8 cellular contexts compared by ENCODE assay signal in the genomic region with DNA sequence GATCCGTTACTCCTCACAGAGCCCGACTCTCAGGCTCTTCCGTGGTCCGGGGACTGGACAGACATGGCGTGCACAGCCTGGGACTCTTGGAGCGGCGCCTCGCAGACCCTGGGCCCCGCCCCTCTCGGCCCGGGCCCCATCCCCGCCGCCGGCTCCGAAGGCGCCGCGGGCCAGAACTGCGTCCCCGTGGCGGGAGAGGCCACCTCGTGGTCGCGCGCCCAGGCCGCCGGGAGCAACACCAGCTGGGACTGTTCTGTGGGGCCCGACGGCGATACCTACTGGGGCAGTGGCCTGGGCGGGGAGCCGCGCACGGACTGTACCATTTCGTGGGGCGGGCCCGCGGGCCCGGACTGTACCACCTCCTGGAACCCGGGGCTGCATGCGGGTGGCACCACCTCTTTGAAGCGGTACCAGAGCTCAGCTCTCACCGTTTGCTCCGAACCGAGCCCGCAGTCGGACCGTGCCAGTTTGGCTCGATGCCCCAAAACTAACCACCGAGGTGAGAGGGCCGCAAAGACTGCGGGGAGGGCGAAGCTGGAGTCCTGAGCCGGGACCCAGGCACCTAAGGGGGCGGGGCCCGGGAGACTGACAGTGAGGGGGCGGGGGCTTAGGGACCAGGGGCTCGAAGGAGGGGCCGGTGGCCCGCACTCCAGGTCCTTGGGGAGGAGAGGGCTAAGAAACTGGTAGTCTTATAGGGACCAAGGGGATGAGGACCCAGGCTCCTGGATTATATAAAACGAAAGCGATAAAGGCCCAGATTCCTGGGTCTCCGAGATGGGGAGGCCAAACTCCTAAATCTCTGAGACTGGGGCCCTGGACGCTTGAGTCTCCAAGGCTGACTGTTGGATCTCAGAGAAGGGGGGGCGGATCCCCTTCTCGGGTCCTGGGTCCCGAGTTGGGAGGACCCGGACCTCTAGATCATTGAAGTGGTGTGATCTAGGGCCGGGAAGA. TPM values are rescaled to one million over a fixed set of nuclear protein-coding genes. Genes with fewer than 3 reads are reported as not detected.
DNase-seq lines count a peak whose midpoint lies in the region; ATAC-seq and TF ChIP-seq lines count a peak whose summit lies in the region.

No MANE protein-coding gene starts in this region.

- peak overlapping the region; percentile 73 for H3K4me3 ChIP-seq in BLaER1
- peak overlapping the region; percentile 67 for H3K4me3 ChIP-seq in HUES64 (ENCODE audit: low read length)
- H3K4me3 ChIP-seq in PC-3 (ENCODE audit: low read length), result peak overlapping the region; percentile 74
- H3K4me3 ChIP-seq in esophagus muscularis mucosa, result peak overlapping the region; percentile 59 to 80 (median 62)

- ATAC-seq in GM19372 (IDR thresholded peaks at IDR 0.05; ENCODE audit: low read depth, unreplicated experiment), result peak; percentile 38
- ATAC-seq in PC-3, result peak; percentile 49
- ATAC-seq in activated T-cell treated with anti-CD3 and anti-CD28 coated beads, Interleukin-2, amount 50 U/mL, for 4 hours, result peak; percentile 42 to 44
- peak; percentile 49 to 51 for ATAC-seq in naive B cell (ENCODE audit: low read depth in 2 of 2)
- peak; percentile 49 to 55 for ATAC-seq in stimulated activated naive B cell treated with anti-CD40 and anti-IgM and Interleukin-4, amounts not matched to agents 10 μg/mL and 1 μg/mL and 100 μg/mL, for 72 hours (replicated peaks)

- H3K9me3 Mint-ChIP-seq in activated T-cell treated with anti-CD3 and anti-CD28 coated beads, Interleukin-2, amount 50 U/mL, for 4 hours, result no peaks in the 10 kb centered on the region
- H3K9me3 Mint-ChIP-seq in naive B cell, result no peaks in the 10 kb centered on the region
- H3K9me3 Mint-ChIP-seq in stimulated activated naive B cell treated with anti-CD40 and anti-IgM and Interleukin-4, amounts not matched to agents 10 μg/mL and 1 μg/mL and 100 μg/mL, for 72 hours, result no peaks in the 10 kb centered on the region

- POLR2A ChIA-PET in PC-3 (lab: Charles Lee; ENCODE audit: unreplicated experiment), result no interaction called here

- H3K36me3 Mint-ChIP-seq in activated T-cell treated with anti-CD3 and anti-CD28 coated beads, Interleukin-2, amount 50 U/mL, for 4 hours (ENCODE audit: insufficient read depth), result peaks cover 4% of the 10 kb centered on the region
- no peaks in the 10 kb centered on the region for H3K36me3 Mint-ChIP-seq in naive B cell
- no peaks in the 10 kb centered on the region for H3K36me3 Mint-ChIP-seq in stimulated activated naive B cell treated with anti-CD40 and anti-IgM and Interleukin-4, amounts not matched to agents 10 μg/mL and 1 μg/mL and 100 μg/mL, for 72 hours

- H3K4me1 ChIP-seq in BLaER1 (peaks cover 56% of the 10 kb centered on the region), HUES64 (ENCODE audit: insufficient read depth, low read length) (peaks cover 26% of the 10 kb centered on the region), PC-3 (ENCODE audit: insufficient read depth, low read length) (peaks cover 11% of the 10 kb centered on the region; the same call in 1 of the 2 replicates), esophagus muscularis mucosa (peaks cover 15 to 47% (median 45%) of the 10 kb centered on the region in 4 donors)

- CTCF ChIA-PET in PC-3 (lab: Charles Lee), result interaction anchor here (0.6 kb wide), 1 partner anchor 149 kb away, joined by 5 read pairs; no protein-coding TSS in a partner anchor

- BruUV-seq in PC-3 (replicated peaks; lab: Mats Ljungman, UMichigan), result no TSS peak

- H3K9ac ChIP-seq in BLaER1 (peak overlapping the region; percentile 82), HUES64 (ENCODE audit: low read depth, low read length) (peak overlapping the region; percentile 74), PC-3 (ENCODE audit: low read length) (peak overlapping the region; percentile 66)

- intact Hi-C loops in PC-3 (cut with micrococcal nuclease), result loop anchor here (5.0 kb wide), 1 partner anchor 131 kb away; a partner anchor contains a TSS
- intact Hi-C loops in esophagus muscularis mucosa (cut with DNase I), result loop anchor here (2.0 kb wide), 1 partner anchor 15 kb away; a partner anchor contains a TSS

- H3K27me3 Mint-ChIP-seq in activated T-cell treated with anti-CD3 and anti-CD28 coated beads, Interleukin-2, amount 50 U/mL, for 4 hours (ENCODE audit: low read depth), result no peaks in the 10 kb centered on the region
- H3K27me3 Mint-ChIP-seq in naive B cell, result no peaks in the 10 kb centered on the region
- H3K27me3 Mint-ChIP-seq in stimulated activated naive B cell treated with anti-CD40 and anti-IgM and Interleukin-4, amounts not matched to agents 10 μg/mL and 1 μg/mL and 100 μg/mL, for 72 hours, result no peaks in the 10 kb centered on the region

- no peak for TF ChIP-seq CTCF in PC-3 (conservative IDR thresholded peaks at IDR 0.05; ENCODE audit: low read depth, low read length)
- TF ChIP-seq CTCF in esophagus muscularis mucosa (IDR thresholded peaks at IDR 0.05), result peak in 1 of 3 experiments; percentile 5

- no peak for TF ChIP-seq POLR2A in esophagus muscularis mucosa (IDR thresholded peaks at IDR 0.05; ENCODE audit: low read depth)

- H3F3A ChIP-seq in PC-3 (ENCODE audit: low read length, unreplicated experiment), result no peaks in the 10 kb centered on the region

- H3K9me3 ChIP-seq in BLaER1 (no peaks in the 10 kb centered on the region), HUES64 (ENCODE audit: insufficient read depth, low read depth, low read length) (no peaks in the 10 kb centered on the region), PC-3 (ENCODE audit: low read length) (no peaks in the 10 kb centered on the region), esophagus muscularis mucosa (no peaks in the 10 kb centered on the region)

- no peaks in the 10 kb centered on the region for H3K27me3 ChIP-seq in BLaER1
- H3K27me3 ChIP-seq in HUES64 (ENCODE audit: insufficient read depth, low read length), result peaks cover 14% of the 10 kb centered on the region
- no peaks in the 10 kb centered on the region for H3K27me3 ChIP-seq in PC-3 (ENCODE audit: low read length)
- H3K27me3 ChIP-seq in esophagus muscularis mucosa, result no peaks in the 10 kb centered on the region

- H3K36me3 ChIP-seq in BLaER1, result peaks cover under 1% of the 10 kb centered on the region
- H3K36me3 ChIP-seq in HUES64 (ENCODE audit: insufficient read depth, low read length), result no peaks in the 10 kb centered on the region
- H3K36me3 ChIP-seq in PC-3 (ENCODE audit: low read depth, low read length), result no peaks in the 10 kb centered on the region
- H3K36me3 ChIP-seq in esophagus muscularis mucosa, result no peaks in the 10 kb centered on the region

- peaks cover 28% of the 10 kb centered on the region for H3K4me1 Mint-ChIP-seq in activated T-cell treated with anti-CD3 and anti-CD28 coated beads, Interleukin-2, amount 50 U/mL, for 4 hours (ENCODE audit: low read depth)
- H3K4me1 Mint-ChIP-seq in naive B cell, result peaks cover 24 to 51% (median 26%) of the 10 kb centered on the region in 3 donors
- peaks cover 20 to 46% of the 10 kb centered on the region in 2 donors for H3K4me1 Mint-ChIP-seq in stimulated activated naive B cell treated with anti-CD40 and anti-IgM and Interleukin-4, amounts not matched to agents 10 μg/mL and 1 μg/mL and 100 μg/mL, for 72 hours

- DNase-seq in PC-3 (peak; percentile 72), esophagus muscularis mucosa (ENCODE audit: extremely low spot score) (peak; percentile 95), naive B cell (peak; percentile 81)
- peak; percentile 70 for DNase-seq in activated T-cell treated with anti-CD3 and anti-CD28 coated beads, Interleukin-2, amount 50 U/mL, for 4 hours
- peak; percentile 78 for DNase-seq in stimulated activated naive B cell treated with anti-CD40 and anti-IgM and Interleukin-4, amounts not matched to agents 10 μg/mL and 1 μg/mL and 100 μg/mL, for 72 hours

- peaks cover 4% of the 10 kb centered on the region for H3K79me2 ChIP-seq in PC-3 (ENCODE audit: low read length)

- H3K27ac Mint-ChIP-seq in naive B cell, result peak overlapping the region in 5 of 6 donors; percentile 53 to 93 (median 75)
- peak overlapping the region; percentile 65 for H3K27ac Mint-ChIP-seq in stimulated activated naive B cell treated with anti-CD40 and anti-IgM and Interleukin-4, amounts not matched to agents 10 μg/mL and 1 μg/mL and 100 μg/mL, for 72 hours

- H3K27ac ChIP-seq in BLaER1, result peak overlapping the region; percentile 89
- peak overlapping the region; percentile 74; the same call in 1 of the 2 replicates for H3K27ac ChIP-seq in HUES64 (ENCODE audit: low read depth, low read length)
- H3K27ac ChIP-seq in PC-3 (ENCODE audit: low read length), result peak overlapping the region; percentile 47
- peak overlapping the region; percentile 83 to 95 (median 88) for H3K27ac ChIP-seq in esophagus muscularis mucosa (replicated peaks in 1 of 4)

- no peaks in the 10 kb centered on the region for H3K9me2 ChIP-seq in PC-3 (replicated peaks; ENCODE audit: low read length)

- H4K20me1 ChIP-seq in BLaER1 (peaks cover 1% of the 10 kb centered on the region; the same call in 1 of the 2 replicates), PC-3 (ENCODE audit: low read length) (no peaks in the 10 kb centered on the region)

- H2AFZ ChIP-seq in PC-3 (ENCODE audit: low read length), result peak overlapping the region; percentile 98

- H3K4me2 ChIP-seq in BLaER1 (peak overlapping the region; percentile 93), PC-3 (ENCODE audit: low read length) (peak overlapping the region; percentile 98)

- peak overlapping the region; percentile 79 for H3K4me3 Mint-ChIP-seq in activated T-cell treated with anti-CD3 and anti-CD28 coated beads, Interleukin-2, amount 50 U/mL, for 4 hours
- peak overlapping the region; percentile 78 to 95 (median 91) for H3K4me3 Mint-ChIP-seq in naive B cell
- H3K4me3 Mint-ChIP-seq in stimulated activated naive B cell treated with anti-CD40 and anti-IgM and Interleukin-4, amounts not matched to agents 10 μg/mL and 1 μg/mL and 100 μg/mL, for 72 hours, result peak overlapping the region; percentile 78 to 79

- no peak for TF ChIP-seq EP300 in esophagus muscularis mucosa (IDR thresholded peaks at IDR 0.05)

- under 1% methylated on average over 69 of the region's 69 CpGs for WGBS in HUES64
- 0% methylated on average over 15 of the region's 69 CpGs for WGBS in esophagus muscularis mucosa

RNA-seq across cellular contexts. Expression of a gene that starts 2.0 kb away (rescaled TPM):
- polyA plus RNA-seq in HUES64 (2013, experiment 1 of 2), result 1.1 TPM
- 1.6 TPM for polyA plus RNA-seq in HUES64 (2013, experiment 2 of 2)
- total RNA-seq in PC-3 (2014; rRNA removed) (0.36 TPM in 1 of 2 replicates, not detected in the other), esophagus muscularis mucosa (1 to 10 TPM in 1 of 4 donors, not detected in 3; 3.4 TPM)
- 1 to 10 TPM in 1 of 3 donors, under 1 TPM in 2; 0.16 to 1.2 (median 0.56) TPM for total RNA-seq in activated T-cell treated with anti-CD3 and anti-CD28 coated beads, Interleukin-2, amount 50 U/mL, for 4 hours
- polyA plus RNA-seq in naive B cell (ENCODE audit: low read depth in 6 of 6), result under 1 TPM in 1 of 6 donors, not detected in 5; 0.61 TPM

RNA-seq across cellular contexts. Expression of a gene that starts 4.6 kb away (rescaled TPM):
- polyA plus RNA-seq in HUES64 (2013, experiment 1 of 2), result 494 TPM
- 519 TPM for polyA plus RNA-seq in HUES64 (2013, experiment 2 of 2)
- total RNA-seq in PC-3 (2014; rRNA removed) (405 and 563 TPM in 2 replicates), esophagus muscularis mucosa (100 to 1,000 TPM; 205 to 508 (median 313) TPM)
- 100 to 1,000 TPM; 462 to 480 (median 465) TPM for total RNA-seq in activated T-cell treated with anti-CD3 and anti-CD28 coated beads, Interleukin-2, amount 50 U/mL, for 4 hours
- 100 to 1,000 TPM; 623 to 732 (median 678) TPM for polyA plus RNA-seq in naive B cell (ENCODE audit: low read depth in 6 of 6)

RNA-seq across cellular contexts. Expression of a gene that starts 14.7 kb away (rescaled TPM):
- polyA plus RNA-seq in HUES64 (2013, experiment 1 of 2), result 56.0 TPM
- 50.7 TPM for polyA plus RNA-seq in HUES64 (2013, experiment 2 of 2)
- 81.6 and 126 TPM in 2 replicates for total RNA-seq in PC-3 (2014; rRNA removed)
- 100 to 1,000 TPM; 136 to 153 (median 139) TPM for total RNA-seq in activated T-cell treated with anti-CD3 and anti-CD28 coated beads, Interleukin-2, amount 50 U/mL, for 4 hours
- 100 to 1,000 TPM in 2 of 4 donors, 10 to 100 TPM in 2; 63.1 to 112 (median 95.2) TPM for total RNA-seq in esophagus muscularis mucosa
- 10 to 100 TPM; 30.6 to 71.1 (median 50.9) TPM for polyA plus RNA-seq in naive B cell (ENCODE audit: low read depth in 6 of 6)

RNA-seq across cellular contexts. Expression of a gene that starts 22.8 kb away (rescaled TPM):
- polyA plus RNA-seq in HUES64 (2013, experiment 1 of 2), result not detected
- 0.51 TPM for polyA plus RNA-seq in HUES64 (2013, experiment 2 of 2)
- total RNA-seq in PC-3 (2014; rRNA removed), result not detected in 2 replicates
- total RNA-seq in activated T-cell treated with anti-CD3 and anti-CD28 coated beads, Interleukin-2, amount 50 U/mL, for 4 hours, result under 1 TPM; 0.22 to 0.26 (median 0.23) TPM
- total RNA-seq in esophagus muscularis mucosa, result not detected
- not detected for polyA plus RNA-seq in naive B cell (ENCODE audit: low read depth in 6 of 6)

RNA-seq across cellular contexts. Expression of a gene that starts 31.0 kb away (rescaled TPM):
- polyA plus RNA-seq in HUES64 (2013, experiment 1 of 2), result 18.7 TPM
- polyA plus RNA-seq in HUES64 (2013, experiment 2 of 2), result 16.7 TPM
- total RNA-seq in PC-3 (2014; rRNA removed), result 25.9 and 26.4 TPM in 2 replicates
- 10 to 100 TPM; 39.2 to 48.1 (median 41.3) TPM for total RNA-seq in activated T-cell treated with anti-CD3 and anti-CD28 coated beads, Interleukin-2, amount 50 U/mL, for 4 hours
- total RNA-seq in esophagus muscularis mucosa, result 1 to 10 TPM; 3.7 to 4.7 (median 4.3) TPM
- polyA plus RNA-seq in naive B cell (ENCODE audit: low read depth in 6 of 6), result 1 to 10 TPM; 6.7 to 9.8 (median 8.6) TPM

Comparison
In these comparisons a context has a peak if more than half of its experiments do, and no peak if none do; other contexts are left out.
1. Peak in every context shown above with its lines: DNase-seq, ATAC-seq, H3K4me3 ChIP-seq and H3K27ac ChIP-seq.